ENCODE assay signal across 16 cellular contexts in the genomic region with DNA sequence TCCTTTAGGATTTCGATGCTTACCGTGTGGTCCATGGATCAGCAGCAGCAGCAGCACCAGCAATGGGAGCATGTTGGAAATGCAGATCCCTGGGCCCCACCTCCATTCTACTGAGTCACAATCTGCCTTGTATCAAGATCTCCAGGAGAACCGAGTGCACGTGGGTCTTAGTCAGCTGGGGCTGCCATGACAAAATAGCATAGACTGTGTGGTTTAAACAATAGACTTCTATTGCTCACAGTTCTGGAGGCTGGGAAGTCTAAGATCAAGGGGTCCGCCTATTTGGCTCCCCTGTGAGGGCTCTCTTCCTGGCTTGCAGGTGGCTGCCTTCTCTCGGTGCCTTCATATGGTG. TPM values are rescaled to one million over a fixed set of nuclear protein-coding genes. Genes with fewer than 3 reads are reported as not detected.
DNase-seq lines count a peak whose midpoint lies in the region; ATAC-seq and TF ChIP-seq lines count a peak whose summit lies in the region.
"Had no signal": no experiment of that assay in that cellular context is flagged by ENCODE, and none has a peak within 500 bp of the region (broad histone marks: within the 10 kb centered on the region; RNA-seq: fewer than 3 reads in every experiment).

No MANE protein-coding gene starts in this region.

- dilution Hi-C loops in mammary epithelial cell (cut with HindIII; ENCODE audit: low sequenced_read_pairs): no loop called here

- no peaks in the 10 kb centered on the region for H3K36me3 ChIP-seq in mammary epithelial cell (ENCODE audit: insufficient read depth, low read length)
- H3K36me3 ChIP-seq: HAP-1, Peyer's patch had no signal

- H3K27ac ChIP-seq in mammary epithelial cell (ENCODE audit: insufficient read depth, low read depth, low read length): no peak overlapping the region
- H3K27ac ChIP-seq: C4-2B, Peyer's patch had no signal

- CTCF ChIA-PET in mammary epithelial cell (lab: Charles Lee; ENCODE audit: low non-redundant PET) (no interaction called here), WTC11 (lab: Charles Lee) (no interaction called here)

- no peaks in the 10 kb centered on the region for H4K20me1 ChIP-seq in mammary epithelial cell (ENCODE audit: insufficient read depth, low read length)

- H3K9ac ChIP-seq in mammary epithelial cell (ENCODE audit: insufficient read depth, low read length): no peak overlapping the region

- no peaks in the 10 kb centered on the region for H3K36me3 Mint-ChIP-seq in activated CD4-positive, alpha-beta T cell treated with anti-CD3 and anti-CD28 coated beads, Interleukin-2, amount 10 ng/mL, durations not matched to agents 24 days and 14 days (ENCODE audit: low read depth)
- H3K36me3 Mint-ChIP-seq in WTC11: no peaks in the 10 kb centered on the region

- no peak overlapping the region for H3K4me2 ChIP-seq in mammary epithelial cell (ENCODE audit: insufficient read depth, low read depth, low read length)

- H3K9me3 ChIP-seq in mammary epithelial cell (replicated peaks; ENCODE audit: insufficient read depth, low read length): no peaks in the 10 kb centered on the region
- H3K9me3 ChIP-seq: HAP-1, Peyer's patch had no signal

- BruUV-seq in mammary epithelial cell (replicated peaks; lab: Mats Ljungman, UMichigan): no TSS peak

- in situ Hi-C loops in mammary epithelial cell (cut with MboI; ENCODE audit: low sequenced_read_pairs in 2 of 2): no loop called here

- no peak for TF ChIP-seq CTCF in mammary epithelial cell (conservative IDR thresholded peaks at IDR 0.05 in 1 of 2, IDR thresholded peaks at IDR 0.05 in 1 of 2; ENCODE audit: extremely low read depth in 1 of 2, insufficient read depth in 1 of 2, low read depth in 1 of 2, low read length in 2 of 2)
- no peak for TF ChIP-seq CTCF in WTC11 (IDR thresholded peaks at IDR 0.05)

- POLR2A ChIA-PET in WTC11 (lab: Charles Lee): interaction anchor here (0.6 kb wide), 1 partner anchor 104 kb away, joined by 10 read pairs; no protein-coding TSS in a partner anchor

- H3K9me3 Mint-ChIP-seq in activated CD4-positive, alpha-beta T cell treated with anti-CD3 and anti-CD28 coated beads, Interleukin-2, amount 10 ng/mL, durations not matched to agents 24 days and 14 days: no peaks in the 10 kb centered on the region
- no peaks in the 10 kb centered on the region for H3K9me3 Mint-ChIP-seq in WTC11

- no peaks in the 10 kb centered on the region for H3K4me1 ChIP-seq in mammary epithelial cell (ENCODE audit: insufficient read depth, low read length)
- H3K4me1 ChIP-seq: HAP-1, Peyer's patch had no signal

- no peaks in the 10 kb centered on the region for H3K79me2 ChIP-seq in mammary epithelial cell (ENCODE audit: insufficient read depth, low read length)

- no peak overlapping the region for H3K4me3 ChIP-seq in mammary epithelial cell (replicated peaks in 1 of 3; ENCODE audit: insufficient read depth in 1 of 3, low read depth in 2 of 3, low read length in 3 of 3)
- H3K4me3 ChIP-seq: HAP-1, Peyer's patch had no signal

- ATAC-seq in WTC11 (no peak), GM19324 (IDR thresholded peaks at IDR 0.05; ENCODE audit: low FRiP score, unreplicated experiment) (no peak)

- H3K4me1 Mint-ChIP-seq in activated CD4-positive, alpha-beta T cell treated with anti-CD3 and anti-CD28 coated beads, Interleukin-2, amount 10 ng/mL, durations not matched to agents 24 days and 14 days: no peaks in the 10 kb centered on the region
- peaks cover 13% of the 10 kb centered on the region for H3K4me1 Mint-ChIP-seq in WTC11

- peak; percentile 25 for DNase-seq in activated CD4-positive, alpha-beta T cell treated with anti-CD3 and anti-CD28 coated beads, Interleukin-2, amount 10 ng/mL, durations not matched to agents 24 days and 14 days
- no peak for DNase-seq in activated CD4-positive, alpha-beta T cell treated with anti-CD3 and anti-CD28 coated beads, Interleukin-2, amount 50 U/mL, for 4 hours
- DNase-seq in M059J (ENCODE audit: low read depth): peak; percentile 13
- DNase-seq in mammary epithelial cell: peak; percentile 23
- DNase-seq in head of caudate nucleus: peak in 24 of 42 donors; percentile 14 to 67 (median 40)
- DNase-seq in WTC11 (ENCODE audit: low spot score): no peak
- no peak for DNase-seq in activated CD4-positive, CD25-positive, alpha-beta regulatory T cell (lab: John Stamatoyannopoulos, UW)
- DNase-seq: COR-L47, NCI-H1105, NCI-H1694 treated with DMSO at 0.1 percent for 48 hours, Peyer's patch, SHP77 treated with DMSO at 0.1 percent for 48 hours had no signal

- peaks cover 21% of the 10 kb centered on the region for H3K27me3 Mint-ChIP-seq in activated CD4-positive, alpha-beta T cell treated with anti-CD3 and anti-CD28 coated beads, Interleukin-2, amount 10 ng/mL, durations not matched to agents 24 days and 14 days
- H3K27me3 Mint-ChIP-seq in WTC11 (ENCODE audit: low read depth): peaks cover 7% of the 10 kb centered on the region

- H3K27me3 ChIP-seq in mammary epithelial cell (ENCODE audit: insufficient read depth, low read length): peaks cover 4% of the 10 kb centered on the region
- H3K27me3 ChIP-seq: Peyer's patch had no signal

- intact Hi-C loops in activated CD4-positive, alpha-beta T cell treated with anti-CD3 and anti-CD28 coated beads, Interleukin-2, amount 10 ng/mL, durations not matched to agents 24 days and 14 days (cut with micrococcal nuclease): no loop called here
- intact Hi-C loops in mammary epithelial cell (cut with micrococcal nuclease) (no loop called here), head of caudate nucleus (cut with DNase I) (no loop called here)

- H3K27ac Mint-ChIP-seq in activated CD4-positive, alpha-beta T cell treated with anti-CD3 and anti-CD28 coated beads, Interleukin-2, amount 10 ng/mL, durations not matched to agents 24 days and 14 days: no peak overlapping the region
- no peak overlapping the region for H3K27ac Mint-ChIP-seq in WTC11

- WGBS in mammary epithelial cell (ENCODE audit: low coverage, missing lambda C conversion rate): 94% methylated on average over 4 of the region's 6 CpGs

- no peak overlapping the region for H2AFZ ChIP-seq in mammary epithelial cell (ENCODE audit: low read depth, low read length)

- no peak overlapping the region for H3K4me3 Mint-ChIP-seq in activated CD4-positive, alpha-beta T cell treated with anti-CD3 and anti-CD28 coated beads, Interleukin-2, amount 10 ng/mL, durations not matched to agents 24 days and 14 days
- H3K4me3 Mint-ChIP-seq in WTC11: no peak overlapping the region

TF ChIP-seq in WTC11, 78 proteins besides CTCF, POLR2A, EP300 and RAD21:
- TF ChIP-seq ZBTB21 (CRISPR knock-in tag; IDR thresholded peaks at IDR 0.05; ENCODE audit: borderline replicate concordance): no peak
- TF ChIP-seq NFATC4 (CRISPR knock-in tag; IDR thresholded peaks at IDR 0.05): no peak
- no peak for TF ChIP-seq TEAD1 (CRISPR knock-in tag; IDR thresholded peaks at IDR 0.05)
- TF ChIP-seq RORB (CRISPR knock-in tag; IDR thresholded peaks at IDR 0.05): no peak
- no peak for TF ChIP-seq ZNF121 (CRISPR knock-in tag; IDR thresholded peaks at IDR 0.05)
- TF ChIP-seq PRDM15 (CRISPR knock-in tag; IDR thresholded peaks at IDR 0.05): no peak
- TF ChIP-seq FOXP1 (CRISPR knock-in tag; IDR thresholded peaks at IDR 0.05; ENCODE audit: borderline replicate concordance): no peak
- no peak for TF ChIP-seq GTF2I (CRISPR knock-in tag; conservative IDR thresholded peaks at IDR 0.05)
TF ChIP-seq in WTC11: peak in this region for 0.

RNA-seq across cellular contexts. Expression of gene PROP1, which starts 1.3 kb away (rescaled TPM):
- not detected in 2 replicates for total RNA-seq in activated CD4-positive, alpha-beta T cell treated with anti-CD3 and anti-CD28 coated beads, Interleukin-2, amount 10 ng/mL, durations not matched to agents 24 days and 14 days
- total RNA-seq in M059J (2014; rRNA removed; shearing (Covaris generic)): not detected in 2 replicates
- total RNA-seq in mammary epithelial cell: not detected
- polyA plus RNA-seq in mammary epithelial cell: not detected
- polyA minus RNA-seq in mammary epithelial cell: not detected
- not detected in 3 replicates for total RNA-seq in WTC11 (2021)
- total RNA-seq: HT-29, Peyer's patch had no signal

Comparison
In these comparisons a context has a peak if more than half of its experiments do, and no peak if none do; other contexts are left out.
1. DNase-seq: peak in activated CD4-positive, alpha-beta T cell treated with anti-CD3 and anti-CD28 coated beads, Interleukin-2, amount 10 ng/mL, durations not matched to agents 24 days and 14 days (single experiment), M059J (single experiment), mammary epithelial cell (single experiment) and head of caudate nucleus (24 of 42); none in activated CD4-positive, alpha-beta T cell treated with anti-CD3 and anti-CD28 coated beads, Interleukin-2, amount 50 U/mL, for 4 hours (0 of 2), WTC11 (single experiment) and activated CD4-positive, CD25-positive, alpha-beta regulatory T cell (0 of 4).